ENCODE assay signal across 8 cellular contexts in genomic region chr14:68779761-68780323, GRCh38. TPM values are rescaled to one million over a fixed set of nuclear protein-coding genes. Genes with fewer than 3 reads are reported as not detected.
A peak's percentile ranks its signal among the peaks of the same experiment; 100 is the strongest.
DNase-seq lines count a peak whose midpoint lies in the region; ATAC-seq, FAIRE-seq and TF ChIP-seq lines count a peak whose summit lies in the region.

No MANE protein-coding gene starts in this region.

- no peak for TF ChIP-seq POLR2A in endothelial cell of umbilical vein (IDR thresholded peaks at IDR 0.05; ENCODE audit: low read depth, low read length)

- H3K4me2 ChIP-seq in endothelial cell of umbilical vein (ENCODE audit: insufficient read depth, low read length), result peak overlapping the region; percentile 73
- H3K4me2 ChIP-seq in Karpas-422 (ENCODE audit: low read depth, low read length, poor library complexity, severe bottlenecking), result no peak overlapping the region

- no peaks in the 10 kb centered on the region for H3K27me3 Mint-ChIP-seq in activated CD4-positive, alpha-beta T cell treated with anti-CD3 and anti-CD28 coated beads, Interleukin-2, amount 10 ng/mL, durations not matched to agents 24 days and 14 days

- BruUV-seq in endothelial cell of umbilical vein (replicated peaks; lab: Mats Ljungman, UMichigan), result no TSS peak

- intact Hi-C loops in activated CD4-positive, alpha-beta T cell treated with anti-CD3 and anti-CD28 coated beads, Interleukin-2, amount 10 ng/mL, durations not matched to agents 24 days and 14 days (cut with micrococcal nuclease), result loop anchor here (1.0 to 5.0 kb wide), 6 partner anchors 9 to 413 kb away; no protein-coding TSS in a partner anchor
- intact Hi-C loops in endothelial cell of umbilical vein (cut with micrococcal nuclease), result loop anchor here (2.0 kb wide), 2 partner anchors 51 to 285 kb away; no protein-coding TSS in a partner anchor

- H4K20me1 ChIP-seq in endothelial cell of umbilical vein (replicated peaks; ENCODE audit: control insufficient read depth, extremely low read depth, insufficient read depth, low read length) (no peaks in the 10 kb centered on the region), Karpas-422 (ENCODE audit: insufficient read depth, low read depth, low read length) (no peaks in the 10 kb centered on the region)

- H3K4me1 Mint-ChIP-seq in activated CD4-positive, alpha-beta T cell treated with anti-CD3 and anti-CD28 coated beads, Interleukin-2, amount 10 ng/mL, durations not matched to agents 24 days and 14 days, result peaks cover 57% of the 10 kb centered on the region

- H3K9me3 ChIP-seq in endothelial cell of umbilical vein (replicated peaks; ENCODE audit: control insufficient read depth, insufficient read depth, low read length), result no peaks in the 10 kb centered on the region
- no peaks in the 10 kb centered on the region for H3K9me3 ChIP-seq in Karpas-422 (ENCODE audit: low read length)

- no peaks in the 10 kb centered on the region for H3K9me3 Mint-ChIP-seq in activated CD4-positive, alpha-beta T cell treated with anti-CD3 and anti-CD28 coated beads, Interleukin-2, amount 10 ng/mL, durations not matched to agents 24 days and 14 days

- H3K4me1 ChIP-seq in endothelial cell of umbilical vein (ENCODE audit: control insufficient read depth, extremely low read depth, insufficient read depth, low read length), result peaks cover 36% of the 10 kb centered on the region
- H3K4me1 ChIP-seq in rectal smooth muscle tissue (ENCODE audit: control insufficient read depth, insufficient read depth, low read length), result peaks cover 28% of the 10 kb centered on the region
- no peaks in the 10 kb centered on the region for H3K4me1 ChIP-seq in Karpas-422 (ENCODE audit: low read length)

- CTCF ChIA-PET in endothelial cell of umbilical vein (lab: Charles Lee), result interaction anchor here (0.8 to 1.7 kb wide), 5 partner anchors 8 to 836 kb away, joined by 3 to 6 read pairs (median 3); no protein-coding TSS in a partner anchor

- H3K36me3 Mint-ChIP-seq in activated CD4-positive, alpha-beta T cell treated with anti-CD3 and anti-CD28 coated beads, Interleukin-2, amount 10 ng/mL, durations not matched to agents 24 days and 14 days (ENCODE audit: low read depth), result peaks cover 5% of the 10 kb centered on the region

- no peaks in the 10 kb centered on the region for H3K79me2 ChIP-seq in endothelial cell of umbilical vein (ENCODE audit: control insufficient read depth, insufficient read depth, low read length)
- no peaks in the 10 kb centered on the region for H3K79me2 ChIP-seq in Karpas-422 (ENCODE audit: low read length)

- no peaks in the 10 kb centered on the region for H3K9me1 ChIP-seq in endothelial cell of umbilical vein (replicated peaks; ENCODE audit: control insufficient read depth, extremely low read depth, insufficient read depth, low read length)

- FAIRE-seq in endothelial cell of umbilical vein (lab: Jason Lieb, UNC), result peak; percentile 91

- no peaks in the 10 kb centered on the region for H3K27me3 ChIP-seq in endothelial cell of umbilical vein (ENCODE audit: control insufficient read depth in 2 of 2, insufficient read depth in 2 of 2, low read length in 2 of 2)
- no peaks in the 10 kb centered on the region for H3K27me3 ChIP-seq in rectal smooth muscle tissue (ENCODE audit: control insufficient read depth, insufficient read depth, low read length)
- no peaks in the 10 kb centered on the region for H3K27me3 ChIP-seq in Karpas-422 (ENCODE audit: low read length)

- no peak for ATAC-seq in HG02798 (IDR thresholded peaks at IDR 0.05; ENCODE audit: poor library complexity, unreplicated experiment)
- ATAC-seq in HG03439 (IDR thresholded peaks at IDR 0.05; ENCODE audit: unreplicated experiment), result no peak

- H3K9ac ChIP-seq in endothelial cell of umbilical vein (replicated peaks; ENCODE audit: extremely low read depth, insufficient read depth, low read length) (no peak overlapping the region), rectal smooth muscle tissue (ENCODE audit: low read length) (no peak overlapping the region), Karpas-422 (ENCODE audit: low read length) (no peak overlapping the region)

- peak overlapping the region; percentile 95 for H3K27ac Mint-ChIP-seq in activated CD4-positive, alpha-beta T cell treated with anti-CD3 and anti-CD28 coated beads, Interleukin-2, amount 10 ng/mL, durations not matched to agents 24 days and 14 days

- H3K9me2 ChIP-seq in Karpas-422 (replicated peaks; ENCODE audit: insufficient read depth, low read length), result no peaks in the 10 kb centered on the region

- no peaks in the 10 kb centered on the region for H3K36me3 ChIP-seq in endothelial cell of umbilical vein (ENCODE audit: control insufficient read depth in 2 of 2, extremely low read depth in 1 of 2, insufficient read depth in 2 of 2, low read length in 2 of 2)
- no peaks in the 10 kb centered on the region for H3K36me3 ChIP-seq in rectal smooth muscle tissue (ENCODE audit: control insufficient read depth, insufficient read depth, low read length)
- no peaks in the 10 kb centered on the region for H3K36me3 ChIP-seq in Karpas-422 (ENCODE audit: insufficient read depth, low read length)

- H2AFZ ChIP-seq in endothelial cell of umbilical vein (ENCODE audit: low read depth, low read length), result peak overlapping the region; percentile 70
- no peak overlapping the region for H2AFZ ChIP-seq in Karpas-422 (ENCODE audit: low read length)

- peak overlapping the region; percentile 76 for H3K4me3 Mint-ChIP-seq in activated CD4-positive, alpha-beta T cell treated with anti-CD3 and anti-CD28 coated beads, Interleukin-2, amount 10 ng/mL, durations not matched to agents 24 days and 14 days

- dilution Hi-C loops in endothelial cell of umbilical vein (cut with MboI; ENCODE audit: extremely low pct_ligation_motif_present, low sequenced_read_pairs), result no loop called here

- H3K4me3 ChIP-seq in endothelial cell of umbilical vein (replicated peaks in 1 of 3; ENCODE audit: insufficient read depth in 1 of 3, low read depth in 1 of 3, low read length in 3 of 3) (no peak overlapping the region), rectal smooth muscle tissue (ENCODE audit: low read length) (no peak overlapping the region), Karpas-422 (ENCODE audit: low read length) (no peak overlapping the region)

- POLR2A ChIA-PET in endothelial cell of umbilical vein (lab: Charles Lee), result interaction anchor here (2.9 kb wide), 1 partner anchor 13 kb away, joined by 14 read pairs; the partner anchor contains the start of gene ZFP36L1

- H3K27ac ChIP-seq in endothelial cell of umbilical vein (ENCODE audit: insufficient read depth, low read depth, low read length) (peak overlapping the region; percentile 51), rectal smooth muscle tissue (ENCODE audit: low read depth, low read length) (peak overlapping the region; percentile 77), Karpas-422 (ENCODE audit: low read length) (no peak overlapping the region)

- DNase-seq in GM04504 (ENCODE audit: low read depth) (peak; percentile 93), endothelial cell of umbilical vein (ENCODE audit: low read depth, low spot score) (peak; percentile 55), Karpas-422 (no peak), NCI-H2107 (lab: John Stamatoyannopoulos, UW) (no peak)
- DNase-seq in activated CD4-positive, alpha-beta T cell treated with anti-CD3 and anti-CD28 coated beads, Interleukin-2, amount 10 ng/mL, durations not matched to agents 24 days and 14 days, result peak; percentile 86

- TF ChIP-seq CTCF in endothelial cell of umbilical vein (IDR thresholded peaks at IDR 0.05; ENCODE audit: extremely low read depth in 1 of 2, insufficient read depth in 1 of 2, low read depth in 1 of 2, low read length in 2 of 2), result no peak

TF ChIP-seq in endothelial cell of umbilical vein, 7 proteins besides CTCF, POLR2A, EP300 and RAD21:
- TF ChIP-seq EZH2 (IDR thresholded peaks at IDR 0.05; ENCODE audit: borderline replicate concordance, low read depth, low read length, severe bottlenecking) (no peak), POLR2AphosphoS5 (IDR thresholded peaks at IDR 0.05; ENCODE audit: insufficient read depth, low read depth, low read length) (peak; percentile 48), MYC (IDR thresholded peaks at IDR 0.05; ENCODE audit: low read depth, low read length) (no peak), MAX (IDR thresholded peaks at IDR 0.05; ENCODE audit: insufficient read depth, insufficient read length) (no peak), FOS (IDR thresholded peaks at IDR 0.05; ENCODE audit: borderline replicate concordance, insufficient read depth, low read length) (peak; percentile 89)

RNA-seq across cellular contexts. Expression of gene ZFP36L1, which starts 13.0 kb away (rescaled TPM):
- 106 TPM in 2 replicates for total RNA-seq in activated CD4-positive, alpha-beta T cell treated with anti-CD3 and anti-CD28 coated beads, Interleukin-2, amount 10 ng/mL, durations not matched to agents 24 days and 14 days
- total RNA-seq in endothelial cell of umbilical vein, result 89.6 and 91.3 TPM in 2 replicates
- polyA plus RNA-seq in endothelial cell of umbilical vein, result 46.0 and 63.3 TPM in 2 replicates
- 50.0 and 63.4 TPM in 2 replicates for polyA plus RNA-seq in endothelial cell of umbilical vein (2011; cell fraction: cytosol; rRNA removed)
- 22.0 and 22.8 TPM in 2 replicates for polyA plus RNA-seq in endothelial cell of umbilical vein (2011; cell fraction: nucleus; rRNA removed)
- 52.4 and 76.4 TPM in 2 replicates for polyA plus RNA-seq in endothelial cell of umbilical vein (2012)
- polyA minus RNA-seq in endothelial cell of umbilical vein, result 16.9 and 24.7 TPM in 2 replicates
- 34.5 TPM for polyA minus RNA-seq in endothelial cell of umbilical vein (2011; cell fraction: cytosol; rRNA and poly(A)+ RNA removed)
- 15.7 and 25.6 TPM in 2 replicates for polyA minus RNA-seq in endothelial cell of umbilical vein (2011; cell fraction: nucleus; rRNA and poly(A)+ RNA removed)
- total RNA-seq in Karpas-422 (2014; rRNA removed; shearing (Covaris generic); ENCODE audit: low replicate concordance), result 76.8 and 118 TPM in 2 replicates

Comparison
In these comparisons a context has a peak if more than half of its experiments do, and no peak if none do; other contexts are left out.
1. DNase-seq: peak in GM04504 (single experiment), activated CD4-positive, alpha-beta T cell treated with anti-CD3 and anti-CD28 coated beads, Interleukin-2, amount 10 ng/mL, durations not matched to agents 24 days and 14 days (single experiment) and endothelial cell of umbilical vein (single experiment); none in Karpas-422 (single experiment) and NCI-H2107 (single experiment).